In genomic region chr15:39323157-39323556, GRCh38 we compare ENCODE assay signal across 9 cellular contexts.
"Had no signal": no experiment of that assay in that cellular context is flagged by ENCODE, and none has a peak within 500 bp of the region (broad histone marks: within the 10 kb centered on the region; RNA-seq: fewer than 3 reads in every experiment).

No MANE protein-coding gene starts in this region.

- H3K9ac ChIP-seq: KMS-11 had no signal

- H3K36me3 Mint-ChIP-seq: IgD-negative memory B cell had no signal

- ATAC-seq: GM23338 had no signal

- H3K4me3 ChIP-seq: GM23338 had no signal

- H3K4me2 ChIP-seq: GM23338, KMS-11 had no signal

- DNase-seq: H9, HCEC 1CT, KBM-7 had no signal

- H3K27ac ChIP-seq: KMS-11 had no signal

- FAIRE-seq: H1, H54, HTR-8/SVneo had no signal

- H3K27ac Mint-ChIP-seq: GM23338, H9, IgD-negative memory B cell had no signal

- H2AFZ ChIP-seq: GM23338 had no signal
